In genomic region chr12:98492580-98493140, GRCh38 we compare ENCODE assay signal across 28 cellular contexts. TPM values are rescaled to one million over a fixed set of nuclear protein-coding genes. Genes with fewer than 3 reads are reported as not detected.
DNase-seq lines count a peak whose midpoint lies in the region; ATAC-seq, FAIRE-seq and TF ChIP-seq lines count a peak whose summit lies in the region.
"Had no signal": no experiment of that assay in that cellular context is flagged by ENCODE, and none has a peak within 500 bp of the region (broad histone marks: within the 10 kb centered on the region; RNA-seq: fewer than 3 reads in every experiment).

No MANE protein-coding gene starts in this region.

- WGBS in HepG2 (ENCODE audit: low lambda C conversion rate): 42% methylated on average over 4 of the region's 4 CpGs
- 75% methylated on average over 4 of the region's 4 CpGs for WGBS in prostate gland

- H3K4me1 Mint-ChIP-seq in activated T-cell treated with anti-CD3 and anti-CD28 coated beads, Interleukin-2, amount 50 U/mL, for 24 hours (ENCODE audit: low read depth): peaks cover 5% of the 10 kb centered on the region
- H3K4me1 Mint-ChIP-seq in brain (peaks cover 20% of the 10 kb centered on the region), type B pancreatic cell (ENCODE audit: unreplicated experiment) (peaks cover 16% of the 10 kb centered on the region)
- H3K4me1 Mint-ChIP-seq in activated T-helper 2 cell treated with anti-CD3 and anti-CD28 coated beads, Interferon-gamma antibody, Interleukin-2, Interleukin-4, amounts not matched to agents 10 μg/mL and 5 μg/mL and 100 μg/mL, durations not matched to agents 14 hours and 24 hours and 36 hours (ENCODE audit: low read depth): peaks cover 10% of the 10 kb centered on the region

- H3K27me3 ChIP-seq in HepG2 (ENCODE audit: control insufficient read depth in 1 of 2, insufficient read depth in 2 of 2, low read length in 2 of 2): no peaks in the 10 kb centered on the region
- no peaks in the 10 kb centered on the region for H3K27me3 ChIP-seq in prostate gland (replicated peaks; ENCODE audit: insufficient read depth)
- H3K27me3 ChIP-seq: foreskin keratinocyte, heart right ventricle, upper lobe of right lung had no signal

- no peak for DNase-seq in activated T-cell treated with anti-CD3 and anti-CD28 coated beads, Interleukin-2, amount 50 U/mL, for 24 hours
- no peak for DNase-seq in activated T-cell treated with anti-CD3 and anti-CD28 coated beads for 4 hours
- DNase-seq in HepG2 (ENCODE audit: low spot score): no peak
- DNase-seq in type B pancreatic cell (ENCODE audit: extremely low spot score, unreplicated experiment): no peak
- DNase-seq in activated T-helper 2 cell treated with anti-CD3 and anti-CD28 coated beads, Interferon-gamma antibody, Interleukin-2, Interleukin-4, amounts not matched to agents 10 μg/mL and 5 μg/mL and 100 μg/mL, durations not matched to agents 14 hours and 24 hours and 36 hours (ENCODE audit: low spot score): no peak
- no peak for DNase-seq in prostate gland (ENCODE audit: low spot score)
- DNase-seq: activated CD4-positive, alpha-beta T cell treated with anti-CD3 and anti-CD28 coated beads, Interleukin-2, amount 50 U/mL, for 4 hours; activated CD8-positive, alpha-beta memory T cell treated with anti-CD3 and anti-CD28 coated beads, Interleukin-2, amount 50 U/mL, for 4 hours; activated effector memory CD4-positive, alpha-beta T cell treated with Interleukin-2 at 50 U/mL for 16 hours; activated naive CD8-positive, alpha-beta T cell treated with anti-CD3 and anti-CD28 coated beads for 36 hours; CD8-positive, alpha-beta memory T cell; cerebellar nuclear complex; DMS79; effector CD4-positive, alpha-beta T cell; foreskin keratinocyte; heart right ventricle; Karpas-422; mucosa of descending colon; NCI-H187; NCI-H526; upper lobe of right lung had no signal

- no peak overlapping the region for H3K4me3 ChIP-seq in HepG2 (replicated peaks in 1 of 3; ENCODE audit: insufficient read depth in 1 of 3, low read depth in 2 of 3, low read length in 3 of 3)
- H3K4me3 ChIP-seq in prostate gland: no peak overlapping the region
- H3K4me3 ChIP-seq: A549, heart right ventricle, mucosa of descending colon, upper lobe of right lung had no signal

- H3K4me1 ChIP-seq in HepG2 (ENCODE audit: insufficient read depth, low read length): peaks cover 51% of the 10 kb centered on the region
- no peaks in the 10 kb centered on the region for H3K4me1 ChIP-seq in prostate gland (replicated peaks)

- no peaks in the 10 kb centered on the region for H4K20me1 ChIP-seq in HepG2 (ENCODE audit: insufficient read depth, low read length)

- intact Hi-C loops in HepG2 (cut with micrococcal nuclease; ENCODE audit: unreplicated experiment) (no loop called here), prostate gland (cut with DNase I) (loop anchor here (10.0 kb wide), 1 partner anchor 102 kb away; the partner anchor contains the start of gene SLC25A3)
- intact Hi-C loops in activated T-helper 2 cell treated with anti-CD3 and anti-CD28 coated beads, Interferon-gamma antibody, Interleukin-2, Interleukin-4, amounts not matched to agents 10 μg/mL and 5 μg/mL and 100 μg/mL, durations not matched to agents 14 hours and 24 hours and 36 hours (cut with micrococcal nuclease): no loop called here

- H2AFZ ChIP-seq in HepG2 (ENCODE audit: low read length): no peak overlapping the region

- H3K36me3 ChIP-seq in HepG2 (replicated peaks in 1 of 2; ENCODE audit: control insufficient read depth in 1 of 2, insufficient read depth in 2 of 2, low read length in 2 of 2): no peaks in the 10 kb centered on the region
- no peaks in the 10 kb centered on the region for H3K36me3 ChIP-seq in prostate gland
- H3K36me3 ChIP-seq: heart right ventricle, upper lobe of right lung had no signal

- peak overlapping the region; percentile 28 for H3K27ac ChIP-seq in HepG2 (ENCODE audit: extremely low read length, insufficient read depth, low read length)
- no peak overlapping the region for H3K27ac ChIP-seq in prostate gland
- H3K27ac ChIP-seq: foreskin keratinocyte, heart right ventricle, upper lobe of right lung had no signal

- H3K27ac Mint-ChIP-seq in activated T-cell treated with anti-CD3 and anti-CD28 coated beads, Interleukin-2, amount 50 U/mL, for 24 hours: peak overlapping the region; percentile 37
- H3K27ac Mint-ChIP-seq in brain (peak overlapping the region in 3 of 5 experiments; percentile 16 to 57 (median 30)), type B pancreatic cell (peak overlapping the region; percentile 26)
- H3K27ac Mint-ChIP-seq in activated T-helper 2 cell treated with anti-CD3 and anti-CD28 coated beads, Interferon-gamma antibody, Interleukin-2, Interleukin-4, amounts not matched to agents 10 μg/mL and 5 μg/mL and 100 μg/mL, durations not matched to agents 14 hours and 24 hours and 36 hours: no peak overlapping the region
- H3K27ac Mint-ChIP-seq: activated naive CD8-positive, alpha-beta T cell treated with anti-CD3 and anti-CD28 coated beads for 36 hours; CD8-positive, alpha-beta memory T cell; T-helper 2 cell treated with Interferon-gamma antibody and Interleukin-4, amounts not matched to agents 5 μg/mL and 100 μg/mL, for 36 hours had no signal

- no TSS peak for BruUV-seq in HepG2 (replicated peaks; lab: Mats Ljungman, UMichigan)

- H3K9me3 Mint-ChIP-seq in activated T-cell treated with anti-CD3 and anti-CD28 coated beads, Interleukin-2, amount 50 U/mL, for 24 hours: no peaks in the 10 kb centered on the region
- H3K9me3 Mint-ChIP-seq in brain (no peaks in the 10 kb centered on the region), type B pancreatic cell (no peaks in the 10 kb centered on the region)
- H3K9me3 Mint-ChIP-seq in activated T-helper 2 cell treated with anti-CD3 and anti-CD28 coated beads, Interferon-gamma antibody, Interleukin-2, Interleukin-4, amounts not matched to agents 10 μg/mL and 5 μg/mL and 100 μg/mL, durations not matched to agents 14 hours and 24 hours and 36 hours: no peaks in the 10 kb centered on the region
- H3K9me3 Mint-ChIP-seq: activated naive CD8-positive, alpha-beta T cell treated with anti-CD3 and anti-CD28 coated beads for 36 hours; CD8-positive, alpha-beta memory T cell; T-helper 2 cell treated with Interferon-gamma antibody and Interleukin-4, amounts not matched to agents 5 μg/mL and 100 μg/mL, for 36 hours had no signal

- ATAC-seq in HepG2 (peak; percentile 44; the same call in 2 of the 3 replicates), GM18861 (IDR thresholded peaks at IDR 0.05; ENCODE audit: unreplicated experiment) (no peak)
- ATAC-seq: A549, esophagus mucosa, foreskin keratinocyte, heart right ventricle, mucosa of descending colon, SK-N-SH treated with all-trans-retinoic acid at 6 μM for 48 hours, upper lobe of right lung had no signal

- CTCF ChIA-PET in HepG2 (lab: Yijun Ruan, JAX; ENCODE audit: low intra/inter-chr PET ratio, low total read pairs): interaction anchor here (3.1 kb wide), 1 partner anchor 24 kb away, joined by 21 read pairs; the partner anchor contains the start of gene TMPO

- in situ Hi-C loops in HepG2 (cut with HindIII; ENCODE audit: extremely low pct_ligation_motif_present, low pct_unique_long_range_greater_than_20kb): no loop called here

- POLR2A ChIA-PET in HepG2 (lab: Yijun Ruan, JAX): interaction anchor here (1.2 to 2.2 kb wide), 4 partner anchors 10 to 24 kb away, joined by 3 to 7 read pairs (median 4); no protein-coding TSS in a partner anchor

- H3K79me2 ChIP-seq in HepG2 (ENCODE audit: insufficient read depth, low read length): no peaks in the 10 kb centered on the region

- no peaks in the 10 kb centered on the region for H3K27me3 Mint-ChIP-seq in activated T-cell treated with anti-CD3 and anti-CD28 coated beads, Interleukin-2, amount 50 U/mL, for 24 hours
- no peaks in the 10 kb centered on the region for H3K27me3 Mint-ChIP-seq in brain
- H3K27me3 Mint-ChIP-seq in type B pancreatic cell: no peaks in the 10 kb centered on the region
- no peaks in the 10 kb centered on the region for H3K27me3 Mint-ChIP-seq in activated T-helper 2 cell treated with anti-CD3 and anti-CD28 coated beads, Interferon-gamma antibody, Interleukin-2, Interleukin-4, amounts not matched to agents 10 μg/mL and 5 μg/mL and 100 μg/mL, durations not matched to agents 14 hours and 24 hours and 36 hours (ENCODE audit: low read depth)
- H3K27me3 Mint-ChIP-seq: activated naive CD8-positive, alpha-beta T cell treated with anti-CD3 and anti-CD28 coated beads for 36 hours had no signal

- TF ChIP-seq CTCF in brain (conservative IDR thresholded peaks at IDR 0.05): no peak
- TF ChIP-seq CTCF in HepG2 (CRISPR knock-in tag; IDR thresholded peaks at IDR 0.05): no peak
- no peak for TF ChIP-seq CTCF in type B pancreatic cell (conservative IDR thresholded peaks at IDR 0.05)
- no peak for TF ChIP-seq CTCF in prostate gland (IDR thresholded peaks at IDR 0.05)

- H3K9ac ChIP-seq in HepG2 (ENCODE audit: insufficient read depth, low read depth, low read length): no peak overlapping the region

- no peaks in the 10 kb centered on the region for H3K9me3 ChIP-seq in HepG2 (ENCODE audit: low read length)
- H3K9me3 ChIP-seq in prostate gland: no peaks in the 10 kb centered on the region
- H3K9me3 ChIP-seq: A549, heart right ventricle, mucosa of descending colon, upper lobe of right lung had no signal

- peak overlapping the region; percentile 57 for H3K4me2 ChIP-seq in HepG2 (ENCODE audit: low read depth, low read length)
- H3K4me2 ChIP-seq: A549 had no signal

- no peaks in the 10 kb centered on the region for H3K36me3 Mint-ChIP-seq in activated T-cell treated with anti-CD3 and anti-CD28 coated beads, Interleukin-2, amount 50 U/mL, for 24 hours (ENCODE audit: low read depth)
- H3K36me3 Mint-ChIP-seq in brain (no peaks in the 10 kb centered on the region), type B pancreatic cell (no peaks in the 10 kb centered on the region)
- H3K36me3 Mint-ChIP-seq in activated T-helper 2 cell treated with anti-CD3 and anti-CD28 coated beads, Interferon-gamma antibody, Interleukin-2, Interleukin-4, amounts not matched to agents 10 μg/mL and 5 μg/mL and 100 μg/mL, durations not matched to agents 14 hours and 24 hours and 36 hours (ENCODE audit: low read depth): no peaks in the 10 kb centered on the region
- H3K36me3 Mint-ChIP-seq: activated naive CD8-positive, alpha-beta T cell treated with anti-CD3 and anti-CD28 coated beads for 36 hours; CD8-positive, alpha-beta memory T cell had no signal

- TF ChIP-seq POLR2A in HepG2 (IDR thresholded peaks at IDR 0.05; ENCODE audit: insufficient read depth in 1 of 2, low read depth in 2 of 2, low read length in 2 of 2): no peak
- no peak for TF ChIP-seq POLR2A in prostate gland (IDR thresholded peaks at IDR 0.05)

- H3K4me3 Mint-ChIP-seq in activated T-cell treated with anti-CD3 and anti-CD28 coated beads, Interleukin-2, amount 50 U/mL, for 24 hours: no peak overlapping the region
- no peak overlapping the region for H3K4me3 Mint-ChIP-seq in brain
- no peak overlapping the region for H3K4me3 Mint-ChIP-seq in type B pancreatic cell
- no peak overlapping the region for H3K4me3 Mint-ChIP-seq in activated T-helper 2 cell treated with anti-CD3 and anti-CD28 coated beads, Interferon-gamma antibody, Interleukin-2, Interleukin-4, amounts not matched to agents 10 μg/mL and 5 μg/mL and 100 μg/mL, durations not matched to agents 14 hours and 24 hours and 36 hours (ENCODE audit: low read depth)
- H3K4me3 Mint-ChIP-seq: activated naive CD8-positive, alpha-beta T cell treated with anti-CD3 and anti-CD28 coated beads for 36 hours; CD8-positive, alpha-beta memory T cell; T-helper 2 cell treated with Interferon-gamma antibody and Interleukin-4, amounts not matched to agents 5 μg/mL and 100 μg/mL, for 36 hours had no signal

- FAIRE-seq in HepG2 (lab: Jason Lieb, UNC): no peak
- FAIRE-seq: A549, H54 had no signal

- TF ChIP-seq RAD21 in HepG2 (CRISPR knock-in tag; IDR thresholded peaks at IDR 0.05): no peak

- TF ChIP-seq EP300 in HepG2 (IDR thresholded peaks at IDR 0.05; ENCODE audit: low read depth in 2 of 2, low read length in 2 of 2): no peak
- TF ChIP-seq EP300 in HepG2 (CRISPR knock-in tag; IDR thresholded peaks at IDR 0.05; ENCODE audit: borderline replicate concordance): no peak

RNA-seq across cellular contexts. Expression of gene TMPO, which starts 22.7 kb away (rescaled TPM):
- polyA plus RNA-seq in brain (ENCODE audit: insufficient read depth, low read depth, low replicate concordance) (106 TPM), HepG2 (2011; rRNA removed) (17.9 and 24.2 TPM in 2 replicates)
- total RNA-seq in HepG2 (2016; rRNA removed; fragmentation: Illumina TruSeq; extraction: Trizol) (167 and 208 TPM in 2 replicates), type B pancreatic cell (ENCODE audit: low replicate concordance) (115 and 178 TPM in 2 replicates), prostate gland (10 to 100 TPM; 47.7 to 79.6 TPM)
- 14.5 and 15.0 TPM in 2 replicates for total RNA-seq in HepG2 (2016; cell fraction: cytosol; rRNA removed; fragmentation: Illumina TruSeq; extraction: Trizol; ENCODE audit: low read depth)
- total RNA-seq in HepG2 (2016; cell fraction: insoluble cytoplasmic fraction; rRNA removed; fragmentation: Illumina TruSeq; extraction: Trizol): 165 and 208 TPM in 2 replicates
- total RNA-seq in HepG2 (2016; cell fraction: membrane; rRNA removed; fragmentation: Illumina TruSeq; extraction: Trizol): 29.5 and 32.8 TPM in 2 replicates
- total RNA-seq in HepG2 (2016; cell fraction: nucleus; rRNA removed; fragmentation: Illumina TruSeq; extraction: Trizol): 109 and 125 TPM in 2 replicates
- 9.4 and 12.7 TPM in 2 replicates for polyA plus RNA-seq in HepG2 (2011; cell fraction: cytosol; rRNA removed)
- 12.7 and 16.4 TPM in 2 replicates for polyA plus RNA-seq in HepG2 (2011; cell fraction: nucleus; rRNA removed)
- polyA plus RNA-seq in HepG2 (2012): 21.7 and 34.3 TPM in 2 replicates
- polyA plus RNA-seq in HepG2 (2016; cell fraction: cytosol; fragmentation: Illumina TruSeq; extraction: Trizol; ENCODE audit: low read depth): 3.1 and 3.3 TPM in 2 replicates
- 109 and 116 TPM in 2 replicates for polyA plus RNA-seq in HepG2 (2016; cell fraction: insoluble cytoplasmic fraction; fragmentation: Illumina TruSeq; extraction: Trizol; ENCODE audit: low read depth)
- polyA plus RNA-seq in HepG2 (2016; cell fraction: membrane; fragmentation: Illumina TruSeq; extraction: Trizol; ENCODE audit: low read depth): 13.5 and 13.7 TPM in 2 replicates
- polyA plus RNA-seq in HepG2 (2016; cell fraction: nucleus; fragmentation: Illumina TruSeq; extraction: Trizol; ENCODE audit: insufficient read depth, low read depth): 89.9 and 97.1 TPM in 2 replicates
- polyA minus RNA-seq in HepG2 (2011; rRNA and poly(A)+ RNA removed; ENCODE audit: low replicate concordance): 28.5 and 68.6 TPM in 2 replicates
- polyA minus RNA-seq in HepG2 (2011; cell fraction: cytosol; rRNA and poly(A)+ RNA removed): 32.3 and 34.2 TPM in 2 replicates
- polyA minus RNA-seq in HepG2 (2011; cell fraction: nucleus; rRNA and poly(A)+ RNA removed): 85.9 and 91.0 TPM in 2 replicates
- total RNA-seq in activated T-helper 2 cell treated with anti-CD3 and anti-CD28 coated beads, Interferon-gamma antibody, Interleukin-2, Interleukin-4, amounts not matched to agents 10 μg/mL and 5 μg/mL and 100 μg/mL, durations not matched to agents 14 hours and 24 hours and 36 hours: 361 and 384 TPM in 2 replicates
